In genomic region chr4:181770971-181771370, GRCh38 we compare ENCODE assay signal across 22 cellular contexts.
"Had no signal": no experiment of that assay in that cellular context is flagged by ENCODE, and none has a peak within 500 bp of the region (broad histone marks: within the 10 kb centered on the region; RNA-seq: fewer than 3 reads in every experiment).

No MANE protein-coding gene starts in this region.

- H3K4me3 ChIP-seq: left lung, lower lobe of right lung, ovary, right atrium auricular region, right lobe of liver, smooth muscle cell, tibial nerve, upper lobe of left lung, vagina had no signal

- DNase-seq: hippocampal formation; kidney; left colon; left lung; lower lobe of right lung; mesendoderm; naive B cell; ovary; right lobe of liver; stimulated activated CD4-positive, alpha-beta T cell treated with anti-CD3 and anti-CD28 coated beads, Interleukin-12 subunit alpha, Interleukin-12 subunit beta, amount 100 ng/mL, for 4 hours; stimulated activated CD4-positive, alpha-beta T cell treated with anti-CD3 and anti-CD28 coated beads, Interleukin-15, amount 100 ng/mL, for 24 hours; stimulated activated CD4-positive, alpha-beta T cell treated with anti-CD3 and anti-CD28 coated beads, Interleukin-2, amount 100 ng/mL, for 24 hours; stimulated activated CD4-positive, alpha-beta T cell treated with anti-CD3 and anti-CD28 coated beads, Interleukin-4, amount 100 ng/mL, for 1 hour; stimulated activated naive CD4-positive, alpha-beta T cell treated with Interleukin-2 at 50 U/mL for 16 hours; stimulated activated naive CD8-positive, alpha-beta T cell treated with anti-CD3 and anti-CD28 coated beads, Interleukin-15, amount 100 ng/mL, for 72 hours; substantia nigra had no signal

- H3K27ac ChIP-seq: left lung, lower lobe of right lung, ovary, right atrium auricular region, right lobe of liver, tibial nerve, upper lobe of left lung, vagina had no signal

- H3K27me3 ChIP-seq: left lung, ovary, right atrium auricular region, right lobe of liver, tibial nerve, upper lobe of left lung, vagina had no signal

- ATAC-seq: left colon; left lung; lower lobe of right lung; natural killer cell treated with Interleukin-12 subunit alpha and Interleukin-12 subunit beta and Interleukin-15 and Interleukin-18, amount 100 ng/mL, for 72 hours; right lobe of liver; stimulated activated naive CD8-positive, alpha-beta T cell treated with anti-CD3 and anti-CD28 coated beads, Interleukin-15, amount 100 ng/mL, for 72 hours had no signal
